8 cellular contexts compared by ENCODE assay signal in genomic region chr1:27979151-27979858, GRCh38. TPM values are rescaled to one million over a fixed set of nuclear protein-coding genes. Genes with fewer than 3 reads are reported as not detected.
DNase-seq lines count a peak whose midpoint lies in the region; ATAC-seq and TF ChIP-seq lines count a peak whose summit lies in the region.

No MANE protein-coding gene starts in this region.

- TF ChIP-seq CTCF in VCaP (conservative IDR thresholded peaks at IDR 0.05) (peak; percentile 81), heart right ventricle (IDR thresholded peaks at IDR 0.05) (peak; percentile 14 to 65 (median 57))

- peak in 6 of 8 donors; percentile 71 to 78 (median 74) for ATAC-seq in heart right ventricle
- no peak for ATAC-seq in HG03025 (IDR thresholded peaks at IDR 0.05; ENCODE audit: low FRiP score, unreplicated experiment)
- no peak for ATAC-seq in HG03378 (IDR thresholded peaks at IDR 0.05; ENCODE audit: unreplicated experiment)

- intact Hi-C loops in heart right ventricle (cut with DNase I) = loop anchor here in 8 of 10 donors (1.0 to 10.0 kb wide), 5 partner anchors 39 to 122 kb away; no protein-coding TSS in a partner anchor

- H3K27ac ChIP-seq in VCaP = no peak overlapping the region
- peak overlapping the region in 3 of 10 donors; percentile 9 to 61 (median 38) for H3K27ac ChIP-seq in heart right ventricle

- no peaks in the 10 kb centered on the region for H3K27me3 ChIP-seq in heart right ventricle

- peak; percentile 76 for DNase-seq in NCI-H510A treated with DMSO at 0.1 percent for 48 hours (lab: John Stamatoyannopoulos, UW)
- no peak for DNase-seq in NCI-H510A (lab: John Stamatoyannopoulos, UW)
- DNase-seq in MV-4-11 (lab: John Stamatoyannopoulos, UW) = peak; percentile 64
- DNase-seq in heart right ventricle = no peak
- DNase-seq in skeletal muscle cell (ENCODE audit: low read depth) = peak; percentile 46

- 80 to 87% methylated on average over 1 of the region's 1 CpG for WGBS in heart right ventricle, 2 donors

- H3K9me3 ChIP-seq in heart right ventricle = no peaks in the 10 kb centered on the region

- peaks cover 0 to 20% (median 13%) of the 10 kb centered on the region in 9 donors for H3K4me1 ChIP-seq in heart right ventricle

- H3K36me3 ChIP-seq in heart right ventricle = peaks cover 0 to 59% (median 11%) of the 10 kb centered on the region in 9 donors

- no peak overlapping the region for H3K4me3 ChIP-seq in heart right ventricle
- H3K4me3 ChIP-seq in skeletal muscle cell (ENCODE audit: low read depth, low read length) = no peak overlapping the region

RNA-seq across cellular contexts. Expression of gene XKR8, which starts 19.5 kb away (rescaled TPM):
- total RNA-seq in heart right ventricle = 1 to 10 TPM; 2.2 to 6.0 (median 4.3) TPM
- 1 to 10 TPM; 4.3 to 5.0 TPM for polyA plus RNA-seq in heart right ventricle

RNA-seq across cellular contexts. Expression of gene SMPDL3B, which starts 44.5 kb away (rescaled TPM):
- total RNA-seq in heart right ventricle = under 1 TPM in 3 of 10 donors, not detected in 7; 0.44 to 0.83 (median 0.56) TPM
- polyA plus RNA-seq in heart right ventricle = under 1 TPM in 1 of 2 donors, not detected in 1; 0.04 TPM

Comparison
In these comparisons a context has a peak if more than half of its experiments do, and no peak if none do; other contexts are left out.
1. DNase-seq: peak in NCI-H510A treated with DMSO at 0.1 percent for 48 hours (single experiment), MV-4-11 (single experiment) and skeletal muscle cell (single experiment); none in NCI-H510A (single experiment) and heart right ventricle (0 of 2).
2. ATAC-seq: peak in heart right ventricle (6 of 8); none in HG03025 (single experiment) and HG03378 (single experiment).